Comparison of ENCODE assay signal across 8 cellular contexts in the genomic region with DNA sequence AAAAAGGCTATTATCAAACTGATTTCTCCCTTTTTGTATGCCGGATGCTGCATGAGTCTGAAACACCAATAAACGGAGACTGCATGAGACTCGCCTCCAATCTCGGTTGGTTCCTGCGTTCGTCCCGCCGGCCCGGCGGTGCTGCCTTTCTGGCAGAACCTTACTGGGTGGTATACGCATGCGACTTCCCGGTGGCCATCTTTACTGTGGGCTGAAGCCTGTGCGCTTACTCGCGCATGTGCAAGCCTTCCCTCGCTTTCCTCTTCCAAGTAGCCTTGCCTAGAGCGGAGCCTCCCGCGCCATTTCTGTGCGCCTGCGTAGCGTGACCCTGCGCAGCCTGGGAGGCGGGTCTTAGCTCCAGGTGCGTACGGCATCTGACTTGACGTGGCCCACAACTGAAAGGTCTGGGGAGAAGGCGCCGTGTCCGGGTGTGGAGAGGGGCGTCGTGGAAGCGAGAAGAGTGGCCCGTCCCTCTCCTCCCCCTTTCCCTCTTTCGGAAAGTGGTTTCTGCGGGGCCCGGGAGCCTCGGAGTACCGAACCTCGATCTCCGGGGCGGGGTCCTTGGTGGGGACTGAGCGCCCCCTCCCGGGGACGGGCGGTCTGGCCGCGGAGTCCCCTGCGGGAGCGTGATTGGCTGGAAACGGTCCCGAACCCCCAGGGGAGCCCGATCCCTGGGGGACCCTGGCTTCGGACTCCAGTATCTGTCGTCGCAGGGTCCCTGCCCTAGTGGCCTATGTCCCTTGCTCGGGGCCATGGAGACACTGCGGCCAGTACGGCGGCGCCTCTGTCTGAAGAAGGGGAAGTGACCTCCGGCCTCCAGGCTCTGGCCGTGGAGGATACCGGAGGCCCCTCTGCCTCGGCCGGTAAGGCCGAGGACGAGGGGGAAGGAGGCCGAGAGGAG. TPM values are rescaled to one million over a fixed set of nuclear protein-coding genes. Genes with fewer than 3 reads are reported as not detected.
DNase-seq lines count a peak whose midpoint lies in the region; ATAC-seq and TF ChIP-seq lines count a peak whose summit lies in the region.

PAGR1 (plus strand) TSS at position 360 of the 901 bp plus-strand sequence; CDS start at position 734, 374 bp downstream.

- DNase-seq in HFFc6, result peak; percentile 99
- DNase-seq in NB4 (ENCODE audit: low read depth), result peak; percentile 99
- peak; percentile 93 for DNase-seq in SK-N-SH
- peak; percentile 95 for DNase-seq in glomerular endothelial cell (ENCODE audit: extremely low read depth, low read depth, low spot score)
- DNase-seq in omental fat pad (ENCODE audit: low spot score), result peak; percentile 86
- DNase-seq in thoracic aorta (ENCODE audit: low spot score), result peak; percentile 91

- H3K36me3 ChIP-seq in SK-N-SH (replicated peaks in 1 of 2; ENCODE audit: control insufficient read depth in 1 of 2, insufficient read depth in 2 of 2, low read length in 1 of 2) (peaks cover 6 to 11% of the 10 kb centered on the region in 2 experiments), thoracic aorta (no peaks in the 10 kb centered on the region)

- H3K4me1 ChIP-seq in SK-N-SH (ENCODE audit: control insufficient read depth in 1 of 2, insufficient read depth in 2 of 2, low read depth in 1 of 2, low read length in 1 of 2) (peaks cover 26 to 55% of the 10 kb centered on the region in 2 experiments; a peak in 3 of 4 replicates), thoracic aorta (ENCODE audit: control insufficient read depth in 1 of 2, low read depth in 2 of 2) (peaks cover 39 to 63% of the 10 kb centered on the region in 2 donors)

- H3K27me3 ChIP-seq in SK-N-SH (ENCODE audit: insufficient read depth) (no peaks in the 10 kb centered on the region), thoracic aorta (replicated peaks; ENCODE audit: insufficient read depth) (no peaks in the 10 kb centered on the region)

- H3K79me2 ChIP-seq in SK-N-SH (ENCODE audit: insufficient read depth), result peaks cover 77% of the 10 kb centered on the region

- H3K4me3 ChIP-seq in GM08714 (ENCODE audit: low read length) (peak within 1 kb of the TSS; percentile 66), NB4 (ENCODE audit: low read depth, low read length) (peak within 1 kb of the TSS; percentile 80), SK-N-SH (ENCODE audit: low read depth in 2 of 2, low read length in 1 of 2) (peak within 1 kb of the TSS; percentile 72 to 77), thoracic aorta (peak within 1 kb of the TSS; percentile 95)

- H3K4me1 Mint-ChIP-seq in HFFc6 (ENCODE audit: low read depth), result peaks cover 80% of the 10 kb centered on the region
- peaks cover 67% of the 10 kb centered on the region for H3K4me1 Mint-ChIP-seq in activated naive CD4-positive, alpha-beta T cell treated with anti-CD3 and anti-CD28 coated beads, Interleukin-2, amount 50 U/mL, for 24 hours

- H4K20me1 ChIP-seq in SK-N-SH (ENCODE audit: insufficient read depth), result no peaks in the 10 kb centered on the region

- H3K4me2 ChIP-seq in SK-N-SH, result peak within 1 kb of the TSS; percentile 97

- H3K9me3 ChIP-seq in SK-N-SH, result no peaks in the 10 kb centered on the region
- H3K9me3 ChIP-seq in thoracic aorta, result no peaks in the 10 kb centered on the region

- peak within 1 kb of the TSS; percentile 96 for H3K27ac Mint-ChIP-seq in HFFc6
- peak within 1 kb of the TSS; percentile 99 for H3K27ac Mint-ChIP-seq in activated naive CD4-positive, alpha-beta T cell treated with anti-CD3 and anti-CD28 coated beads, Interleukin-2, amount 50 U/mL, for 24 hours

- peak within 1 kb of the TSS; percentile 89 for H2AFZ ChIP-seq in SK-N-SH (ENCODE audit: low read depth)

- H3K4me3 Mint-ChIP-seq in HFFc6, result peak within 1 kb of the TSS; percentile 94
- peak within 1 kb of the TSS; percentile 96 for H3K4me3 Mint-ChIP-seq in activated naive CD4-positive, alpha-beta T cell treated with anti-CD3 and anti-CD28 coated beads, Interleukin-2, amount 50 U/mL, for 24 hours

- CTCF ChIA-PET in SK-N-SH (lab: Yijun Ruan, JAX), result interaction anchor here (0.5 to 14.0 kb wide), 27 partner anchors 8 to 602 kb away, joined by 3 to 129 read pairs (median 4); partner anchors contain the start of genes ASPHD1, KCTD13, KIF22 and SEZ6L2

- no peak for TF ChIP-seq EP300 in SK-N-SH (IDR thresholded peaks at IDR 0.05; ENCODE audit: borderline replicate concordance in 1 of 2, low read depth in 1 of 2, low read length in 1 of 2)

- peak; percentile 77 for TF ChIP-seq POLR2A in NB4 (IDR thresholded peaks at IDR 0.05; ENCODE audit: extremely low read depth, insufficient read length)

- peak; percentile 65 for TF ChIP-seq RAD21 in SK-N-SH (IDR thresholded peaks at IDR 0.05; ENCODE audit: low read length)

- H3K9me2 ChIP-seq in SK-N-SH, result no peaks in the 10 kb centered on the region

- H3K9ac ChIP-seq in SK-N-SH, result peak within 1 kb of the TSS; percentile 72

- H3K9me3 Mint-ChIP-seq in HFFc6, result no peaks in the 10 kb centered on the region
- no peaks in the 10 kb centered on the region for H3K9me3 Mint-ChIP-seq in activated naive CD4-positive, alpha-beta T cell treated with anti-CD3 and anti-CD28 coated beads, Interleukin-2, amount 50 U/mL, for 24 hours

- 1% methylated on average over 39 of the region's 70 CpGs for WGBS in SK-N-SH (ENCODE audit: low lambda C conversion rate)

- POLR2A ChIA-PET in SK-N-SH (lab: Yijun Ruan, JAX), result interaction anchor here (0.8 to 1.7 kb wide), 7 partner anchors 8 to 85 kb away, joined by 3 to 7 read pairs (median 4); partner anchors contain the start of genes CDIPT, KIF22, MAZ and SEZ6L2

- peak; percentile 82 for ATAC-seq in omental fat pad (ENCODE audit: low FRiP score)
- peak; percentile 84 for ATAC-seq in thoracic aorta (ENCODE audit: insufficient number of reproducible peaks, low FRiP score, low read depth)

- H3K36me3 Mint-ChIP-seq in HFFc6 (ENCODE audit: low read depth), result peaks cover 32% of the 10 kb centered on the region
- H3K36me3 Mint-ChIP-seq in activated naive CD4-positive, alpha-beta T cell treated with anti-CD3 and anti-CD28 coated beads, Interleukin-2, amount 50 U/mL, for 24 hours, result peaks cover 11% of the 10 kb centered on the region

- TF ChIP-seq CTCF in HFFc6 (IDR thresholded peaks at IDR 0.05) (peak; percentile 93), NB4 (IDR thresholded peaks at IDR 0.05; ENCODE audit: low read depth, low read length) (peak; percentile 79), SK-N-SH (IDR thresholded peaks at IDR 0.05) (peak; percentile 86), omental fat pad (IDR thresholded peaks at IDR 0.05) (peak in 2 of 3 donors; percentile 67 to 70), thoracic aorta (IDR thresholded peaks at IDR 0.05) (peak; percentile 76)

- H3K27ac ChIP-seq in SK-N-SH (ENCODE audit: low read depth in 2 of 2, low read length in 1 of 2), result peak within 1 kb of the TSS; percentile 64 to 94
- peak within 1 kb of the TSS; percentile 92 to 96 for H3K27ac ChIP-seq in thoracic aorta

- H3F3A ChIP-seq in SK-N-SH (replicated peaks; ENCODE audit: insufficient read depth), result peaks cover 36% of the 10 kb centered on the region

- peaks cover 5% of the 10 kb centered on the region for H3K27me3 Mint-ChIP-seq in HFFc6 (ENCODE audit: insufficient read depth)
- H3K27me3 Mint-ChIP-seq in activated naive CD4-positive, alpha-beta T cell treated with anti-CD3 and anti-CD28 coated beads, Interleukin-2, amount 50 U/mL, for 24 hours, result no peaks in the 10 kb centered on the region

TF ChIP-seq in SK-N-SH, 30 proteins besides CTCF, POLR2A, EP300 and RAD21 (continues in another document):
- TF ChIP-seq CHD2 (IDR thresholded peaks at IDR 0.05; ENCODE audit: low read length, partially characterized antibody), result peak; percentile 58
- TF ChIP-seq IRF3 (IDR thresholded peaks at IDR 0.05; ENCODE audit: low read depth, low read length), result no peak
- peak; percentile 56 for TF ChIP-seq GABPA (IDR thresholded peaks at IDR 0.05; ENCODE audit: low read depth)
- TF ChIP-seq TEAD4 (IDR thresholded peaks at IDR 0.05; ENCODE audit: borderline replicate concordance, insufficient read depth), result 0 out of 2 replicates have a peak, but pooled peaks have one; percentile 12
- TF ChIP-seq TAF1 (IDR thresholded peaks at IDR 0.05; ENCODE audit: borderline replicate concordance, low read depth, low read length), result peak; percentile 87
- no peak for TF ChIP-seq FOXJ3 (CRISPR knock-in tag; IDR thresholded peaks at IDR 0.05)
- TF ChIP-seq EZH2phosphoT487 (IDR thresholded peaks at IDR 0.05; ENCODE audit: borderline replicate concordance, low read depth), result no peak
- TF ChIP-seq, protein P1, sequence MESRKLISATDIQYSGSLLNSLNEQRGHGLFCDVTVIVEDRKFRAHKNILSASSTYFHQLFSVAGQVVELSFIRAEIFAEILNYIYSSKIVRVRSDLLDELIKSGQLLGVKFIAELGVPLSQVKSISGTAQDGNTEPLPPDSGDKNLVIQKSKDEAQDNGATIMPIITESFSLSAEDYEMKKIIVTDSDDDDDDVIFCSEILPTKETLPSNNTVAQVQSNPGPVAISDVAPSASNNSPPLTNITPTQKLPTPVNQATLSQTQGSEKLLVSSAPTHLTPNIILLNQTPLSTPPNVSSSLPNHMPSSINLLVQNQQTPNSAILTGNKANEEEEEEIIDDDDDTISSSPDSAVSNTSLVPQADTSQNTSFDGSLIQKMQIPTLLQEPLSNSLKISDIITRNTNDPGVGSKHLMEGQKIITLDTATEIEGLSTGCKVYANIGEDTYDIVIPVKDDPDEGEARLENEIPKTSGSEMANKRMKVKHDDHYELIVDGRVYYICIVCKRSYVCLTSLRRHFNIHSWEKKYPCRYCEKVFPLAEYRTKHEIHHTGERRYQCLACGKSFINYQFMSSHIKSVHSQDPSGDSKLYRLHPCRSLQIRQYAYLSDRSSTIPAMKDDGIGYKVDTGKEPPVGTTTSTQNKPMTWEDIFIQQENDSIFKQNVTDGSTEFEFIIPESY (IDR thresholded peaks at IDR 0.05; ENCODE audit: borderline replicate concordance, low read depth), result 0 out of 2 replicates have a peak, but pooled peaks have one; percentile 5
- no peak for TF ChIP-seq JUND (IDR thresholded peaks at IDR 0.05)
- TF ChIP-seq ELF1 (IDR thresholded peaks at IDR 0.05), result peak; percentile 70; the same call in 1 of the 2 replicates

RNA-seq across cellular contexts. Expression of gene PAGR1, which starts in this region (rescaled TPM):
- 10 to 100 TPM; 12.9 to 19.2 (median 17.7) TPM for total RNA-seq in HFFc6 (2021; fragmentation: NEBNext Ultra II Directional; extraction: Animal tissue kit (Norgen Biotek cat#: 25700))
- 48.5 and 57.7 TPM in 2 replicates for polyA plus RNA-seq in SK-N-SH (2012; rRNA removed)
- polyA plus RNA-seq in SK-N-SH (2012; cell fraction: cytosol; rRNA removed), result 21.6 and 26.9 TPM in 2 replicates
- polyA plus RNA-seq in SK-N-SH (2012; cell fraction: nucleus; rRNA removed), result 270 and 364 TPM in 2 replicates
- total RNA-seq in glomerular endothelial cell (12.8 and 33.7 TPM in 2 replicates), omental fat pad (10 to 100 TPM; 15.6 to 32.9 (median 20.6) TPM), thoracic aorta (10 to 100 TPM; 40.8 to 45.2 TPM)

Comparison
In these comparisons a context has a peak if more than half of its experiments do, and no peak if none do; other contexts are left out.
1. Peak in every context shown above with its lines: DNase-seq, ATAC-seq, H3K4me3 ChIP-seq and H3K27ac ChIP-seq.